Comparison of ENCODE assay signal across 2 cellular contexts in genomic region chr6:170182093-170182780, GRCh38.
A peak's percentile ranks its signal among the peaks of the same experiment; 100 is the strongest.
TF ChIP-seq lines count a peak whose summit lies in the region.

No MANE protein-coding gene starts in this region.

TF ChIP-seq in HEK293, 187 proteins besides CTCF, POLR2A, EP300 and RAD21 (continued from another document):
- no peak for TF ChIP-seq ATF2 (tag by site-specific recombination; IDR thresholded peaks at IDR 0.05; ENCODE audit: low read depth)
- no peak for TF ChIP-seq ZSCAN23 (tag by site-specific recombination; IDR thresholded peaks at IDR 0.05)
- peak; percentile 61; the same call in 1 of the 2 replicates for TF ChIP-seq ZNF18 (tag by site-specific recombination; IDR thresholded peaks at IDR 0.05)
TF ChIP-seq in HEK293: peak in this region for 3.

TF ChIP-seq in H1, 55 proteins besides CTCF, POLR2A, EP300 and RAD21 (continued from another document):
- TF ChIP-seq CHD7 (IDR thresholded peaks at IDR 0.05; ENCODE audit: insufficient replicate concordance, low read length) (no peak), ZNF274 (IDR thresholded peaks at IDR 0.05; ENCODE audit: borderline replicate concordance, extremely low read depth, low read length) (no peak), USF2 (IDR thresholded peaks at IDR 0.05; ENCODE audit: low read length) (no peak), CREB1 (IDR thresholded peaks at IDR 0.05) (no peak), SIX5 (IDR thresholded peaks at IDR 0.05; ENCODE audit: low read depth, low read length) (no peak), NRF1 (IDR thresholded peaks at IDR 0.05; ENCODE audit: low read depth, low read length) (no peak), BRCA1 (IDR thresholded peaks at IDR 0.05; ENCODE audit: low read depth, low read length) (no peak), KDM4A (IDR thresholded peaks at IDR 0.05; ENCODE audit: low read depth, low read length, severe bottlenecking) (no peak), JUN (IDR thresholded peaks at IDR 0.05; ENCODE audit: low read depth, low read length) (no peak), JUND (IDR thresholded peaks at IDR 0.05; ENCODE audit: low read length) (no peak), EZH2 (IDR thresholded peaks at IDR 0.05; ENCODE audit: low read depth, low read length, severe bottlenecking) (no peak), SIN3A (conservative IDR thresholded peaks at IDR 0.05 in 1 of 2, IDR thresholded peaks at IDR 0.05 in 1 of 2; ENCODE audit: low read depth in 1 of 2, low read length in 2 of 2) (no peak), PHF8 (conservative IDR thresholded peaks at IDR 0.05; ENCODE audit: low read depth, low read length) (no peak), MAFK (IDR thresholded peaks at IDR 0.05; ENCODE audit: low read depth, low read length) (no peak), KDM5A (IDR thresholded peaks at IDR 0.05; ENCODE audit: low read length) (no peak)
